ENCODE assay signal across 23 cellular contexts in the genomic region with DNA sequence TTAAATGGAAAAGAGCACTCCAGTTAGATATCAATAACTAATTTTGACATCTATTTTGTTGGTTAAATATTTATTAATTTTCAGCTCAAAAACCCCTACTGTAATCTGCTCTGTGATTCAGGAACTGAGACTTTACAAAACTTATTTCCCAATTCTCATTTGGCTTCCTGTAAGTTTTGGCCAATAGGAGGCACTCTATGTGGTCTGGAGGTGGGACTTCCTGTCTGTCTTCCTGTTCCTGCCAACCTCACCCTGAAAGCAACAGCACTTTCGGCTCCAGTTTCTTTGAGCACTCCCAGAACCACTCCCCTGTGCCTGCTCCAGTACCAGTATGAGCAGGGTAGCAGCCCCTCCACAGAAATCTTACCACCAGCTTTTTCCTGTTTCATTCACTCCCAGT.
DNase-seq lines count a peak whose midpoint lies in the region; ATAC-seq and TF ChIP-seq lines count a peak whose summit lies in the region.
"Had no signal": no experiment of that assay in that cellular context is flagged by ENCODE, and none has a peak within 500 bp of the region (broad histone marks: within the 10 kb centered on the region; RNA-seq: fewer than 3 reads in every experiment).

No MANE protein-coding gene starts in this region.

- ATAC-seq in GM23338 (no peak), HG02759 (IDR thresholded peaks at IDR 0.05; ENCODE audit: unreplicated experiment) (no peak), left lobe of liver (no peak)
- ATAC-seq: HCT116, K562 had no signal

- intact Hi-C loops in activated CD4-positive, alpha-beta T cell treated with anti-CD3 and anti-CD28 coated beads, Interleukin-2, amount 10 ng/mL, durations not matched to agents 24 days and 14 days (cut with micrococcal nuclease) = no loop called here

- H3K79me1 ChIP-seq in neuronal stem cell (ENCODE audit: low read depth, low read length) = no peaks in the 10 kb centered on the region

- H4K20me1 ChIP-seq in GM23338 (replicated peaks; ENCODE audit: insufficient read depth) (no peaks in the 10 kb centered on the region), MM.1S (ENCODE audit: insufficient read depth, low read length) (no peaks in the 10 kb centered on the region)

- no peak overlapping the region for H2BK12ac ChIP-seq in neuronal stem cell (ENCODE audit: low read length)

- H3K9ac ChIP-seq in neuronal stem cell (ENCODE audit: low read depth, low read length, poor library complexity) = no peak overlapping the region
- no peak overlapping the region for H3K9ac ChIP-seq in MM.1S (ENCODE audit: low read length)
- H3K9ac ChIP-seq: GM23248 had no signal

- H2BK5ac ChIP-seq in neuronal stem cell (ENCODE audit: low read length) = no peak overlapping the region

- H3K4ac ChIP-seq in neuronal stem cell (ENCODE audit: low read length) = no peak overlapping the region

- H3K4me1 ChIP-seq in GM23338 (ENCODE audit: insufficient read depth) = no peaks in the 10 kb centered on the region
- no peaks in the 10 kb centered on the region for H3K4me1 ChIP-seq in neuronal stem cell (ENCODE audit: control insufficient read depth in 2 of 2, insufficient read depth in 1 of 2, low read depth in 1 of 2, low read length in 2 of 2)
- no peaks in the 10 kb centered on the region for H3K4me1 ChIP-seq in MM.1S (ENCODE audit: low read length)
- H3K4me1 ChIP-seq: BE2C, Caco-2 had no signal

- peaks cover 11% of the 10 kb centered on the region for H3K9me3 Mint-ChIP-seq in activated CD4-positive, alpha-beta T cell treated with anti-CD3 and anti-CD28 coated beads, Interleukin-2, amount 10 ng/mL, durations not matched to agents 24 days and 14 days
- peaks cover 5% of the 10 kb centered on the region for H3K9me3 Mint-ChIP-seq in GM23338

- no peak overlapping the region for H3K23ac ChIP-seq in neuronal stem cell (ENCODE audit: low read depth, low read length, poor library complexity)

- H4K91ac ChIP-seq in neuronal stem cell (ENCODE audit: low read depth, low read length, poor library complexity) = no peak overlapping the region

- H3K4me3 ChIP-seq in GM23338 (no peak overlapping the region), NB4 (ENCODE audit: low read depth, low read length) (no peak overlapping the region), neuronal stem cell (ENCODE audit: low read length in 2 of 2) (no peak overlapping the region), MM.1S (ENCODE audit: low read length) (no peak overlapping the region)
- H3K4me3 ChIP-seq: GM23248, K562 had no signal

- no peak for TF ChIP-seq CTCF in GM23338 (conservative IDR thresholded peaks at IDR 0.05; ENCODE audit: low read depth in 2 of 2)
- TF ChIP-seq CTCF in NB4 (IDR thresholded peaks at IDR 0.05; ENCODE audit: low read depth, low read length) = no peak
- no peak for TF ChIP-seq CTCF in MM.1S (IDR thresholded peaks at IDR 0.05; ENCODE audit: low read length)

- no peaks in the 10 kb centered on the region for H3K27me3 ChIP-seq in GM23338 (ENCODE audit: insufficient read depth)
- no peaks in the 10 kb centered on the region for H3K27me3 ChIP-seq in neuronal stem cell (ENCODE audit: control insufficient read depth in 3 of 3, insufficient read depth in 3 of 3, low read depth in 1 of 3, low read length in 3 of 3)
- H3K27me3 ChIP-seq in MM.1S (replicated peaks; ENCODE audit: insufficient read depth, low read length) = no peaks in the 10 kb centered on the region
- H3K27me3 ChIP-seq: BE2C had no signal

- no peak overlapping the region for H3K14ac ChIP-seq in neuronal stem cell (ENCODE audit: low read length)

- H3K36me3 Mint-ChIP-seq in activated CD4-positive, alpha-beta T cell treated with anti-CD3 and anti-CD28 coated beads, Interleukin-2, amount 10 ng/mL, durations not matched to agents 24 days and 14 days (ENCODE audit: low read depth) = peaks cover 2% of the 10 kb centered on the region
- peaks cover 4% of the 10 kb centered on the region; the same call in 2 of the 3 replicates for H3K36me3 Mint-ChIP-seq in GM23338 (ENCODE audit: low read depth)

- H3K27me3 Mint-ChIP-seq in activated CD4-positive, alpha-beta T cell treated with anti-CD3 and anti-CD28 coated beads, Interleukin-2, amount 10 ng/mL, durations not matched to agents 24 days and 14 days = peaks cover 5% of the 10 kb centered on the region
- H3K27me3 Mint-ChIP-seq in GM23338 (ENCODE audit: insufficient read depth, low read depth, poor library complexity) = no peaks in the 10 kb centered on the region
- H3K27me3 Mint-ChIP-seq: CD4-positive, alpha-beta T cell had no signal

- H3K4me1 Mint-ChIP-seq in activated CD4-positive, alpha-beta T cell treated with anti-CD3 and anti-CD28 coated beads, Interleukin-2, amount 10 ng/mL, durations not matched to agents 24 days and 14 days = no peaks in the 10 kb centered on the region
- H3K4me1 Mint-ChIP-seq in GM23338 = no peaks in the 10 kb centered on the region; the same call in 2 of the 3 replicates

- H3K27ac Mint-ChIP-seq in activated CD4-positive, alpha-beta T cell treated with anti-CD3 and anti-CD28 coated beads, Interleukin-2, amount 10 ng/mL, durations not matched to agents 24 days and 14 days = no peak overlapping the region
- no peak overlapping the region for H3K27ac Mint-ChIP-seq in GM23338
- H3K27ac Mint-ChIP-seq: CD4-positive, alpha-beta T cell had no signal

- no peak overlapping the region for H3K4me3 Mint-ChIP-seq in activated CD4-positive, alpha-beta T cell treated with anti-CD3 and anti-CD28 coated beads, Interleukin-2, amount 10 ng/mL, durations not matched to agents 24 days and 14 days
- no peak overlapping the region for H3K4me3 Mint-ChIP-seq in GM23338
- H3K4me3 Mint-ChIP-seq: CD4-positive, alpha-beta T cell had no signal

- no peak overlapping the region for H4K8ac ChIP-seq in neuronal stem cell (ENCODE audit: low read depth, low read length)

- H3K9me2 ChIP-seq in GM23338 (ENCODE audit: insufficient read depth) (peaks cover 25% of the 10 kb centered on the region; the same call in 1 of the 2 replicates), MM.1S (replicated peaks; ENCODE audit: insufficient read depth, low read length) (no peaks in the 10 kb centered on the region)

- H3K18ac ChIP-seq in neuronal stem cell (ENCODE audit: low read length) = no peak overlapping the region

- H2AFZ ChIP-seq in GM23338 (peak overlapping the region; percentile 56), neuronal stem cell (ENCODE audit: low read length) (peak overlapping the region; percentile 56), MM.1S (ENCODE audit: low read length) (no peak overlapping the region)
- H2AFZ ChIP-seq: GM23248 had no signal

- DNase-seq in activated CD4-positive, alpha-beta T cell treated with anti-CD3 and anti-CD28 coated beads, Interleukin-2, amount 10 ng/mL, durations not matched to agents 24 days and 14 days = peak; percentile 50
- DNase-seq in activated CD4-positive, alpha-beta T cell treated with anti-CD3 and anti-CD28 coated beads, Interleukin-2, amount 50 U/mL, for 4 hours = no peak
- DNase-seq in GM23338 (ENCODE audit: low spot score) (no peak), NB4 (ENCODE audit: low read depth) (peak; percentile 23), neuronal stem cell (ENCODE audit: low spot score) (no peak), left lobe of liver (ENCODE audit: low spot score) (no peak), MM.1S (no peak)
- DNase-seq: BE2C; Caco-2; CD4-positive, alpha-beta T cell; DMS153; GF-D8; GM23248; NCI-H1105 treated with DMSO at 0.1 percent for 48 hours; NCI-H1694 treated with DMSO at 0.1 percent for 48 hours; NCI-H510A; NCI-H748 treated with DMSO at 0.1 percent for 48 hours; OCI-M1; SIG-M5 had no signal

- H3K9me3 ChIP-seq in neuronal stem cell (replicated peaks in 1 of 2; ENCODE audit: control insufficient read depth in 2 of 2, insufficient read depth in 1 of 2, low read depth in 1 of 2, low read length in 2 of 2) (peaks cover 0 to 5% of the 10 kb centered on the region in 2 donors), MM.1S (replicated peaks; ENCODE audit: insufficient read depth, low read length) (no peaks in the 10 kb centered on the region)
- H3K9me3 ChIP-seq: BE2C, Caco-2 had no signal

- no CpG with 5 or more reads among the region's 1 CpG for WGBS in neuronal stem cell (ENCODE audit: extremely low coverage in 2 of 2, insufficient read length in 2 of 2, insufficient replicate concordance in 1 of 2), 2 donors

- H3K4me2 ChIP-seq in GM23338 = no peak overlapping the region
- no peak overlapping the region for H3K4me2 ChIP-seq in neuronal stem cell (ENCODE audit: insufficient read depth, low read length, poor library complexity, severe bottlenecking)
- H3K4me2 ChIP-seq in MM.1S (ENCODE audit: low read depth, low read length) = no peak overlapping the region

- no peak overlapping the region for H3K27ac ChIP-seq in GM23338 (ENCODE audit: low read depth)
- no peak overlapping the region for H3K27ac ChIP-seq in neuronal stem cell (replicated peaks; ENCODE audit: low read length)
- H3K27ac ChIP-seq in MM.1S (ENCODE audit: low read length) = no peak overlapping the region
- H3K27ac ChIP-seq: GM23248, RWPE1 had no signal

- no peak for TF ChIP-seq POLR2A in NB4 (IDR thresholded peaks at IDR 0.05; ENCODE audit: extremely low read depth, insufficient read length)

- no peak overlapping the region for H2BK15ac ChIP-seq in neuronal stem cell (ENCODE audit: low read length)

- H3K79me2 ChIP-seq in GM23338 (replicated peaks; ENCODE audit: insufficient read depth) = no peaks in the 10 kb centered on the region
- H3K79me2 ChIP-seq in MM.1S (ENCODE audit: low read length) = no peaks in the 10 kb centered on the region

- H3F3A ChIP-seq in GM23338 (replicated peaks; ENCODE audit: low read depth) = no peaks in the 10 kb centered on the region
- H3F3A ChIP-seq in MM.1S (ENCODE audit: insufficient read depth, low read length) = no peaks in the 10 kb centered on the region

- no peak overlapping the region for H2BK120ac ChIP-seq in neuronal stem cell (ENCODE audit: low read depth, low read length)

- no peaks in the 10 kb centered on the region for H3K36me3 ChIP-seq in GM23338 (ENCODE audit: insufficient read depth)
- no peaks in the 10 kb centered on the region for H3K36me3 ChIP-seq in neuronal stem cell (replicated peaks in 1 of 2; ENCODE audit: control insufficient read depth in 2 of 2, insufficient read depth in 2 of 2, low read length in 2 of 2)
- H3K36me3 ChIP-seq in MM.1S (replicated peaks; ENCODE audit: insufficient read depth, low read length) = no peaks in the 10 kb centered on the region
- H3K36me3 ChIP-seq: BE2C had no signal

- H2AK5ac ChIP-seq in neuronal stem cell (ENCODE audit: low read depth, low read length) = no peak overlapping the region

TF ChIP-seq in GM23338, 12 proteins besides CTCF, POLR2A, EP300 and RAD21 (continues in another document):
- no peak for TF ChIP-seq CREB1 (CRISPR knock-in tag; IDR thresholded peaks at IDR 0.05; ENCODE audit: low read depth)

Comparison
In these comparisons a context has a peak if more than half of its experiments do, and no peak if none do; other contexts are left out.
1. DNase-seq: peak in activated CD4-positive, alpha-beta T cell treated with anti-CD3 and anti-CD28 coated beads, Interleukin-2, amount 10 ng/mL, durations not matched to agents 24 days and 14 days (single experiment) and NB4 (single experiment); none in activated CD4-positive, alpha-beta T cell treated with anti-CD3 and anti-CD28 coated beads, Interleukin-2, amount 50 U/mL, for 4 hours (0 of 2), GM23338 (single experiment), neuronal stem cell (single experiment), left lobe of liver (single experiment) and MM.1S (single experiment).